Comparison of ENCODE assay signal across 20 cellular contexts in the genomic region with DNA sequence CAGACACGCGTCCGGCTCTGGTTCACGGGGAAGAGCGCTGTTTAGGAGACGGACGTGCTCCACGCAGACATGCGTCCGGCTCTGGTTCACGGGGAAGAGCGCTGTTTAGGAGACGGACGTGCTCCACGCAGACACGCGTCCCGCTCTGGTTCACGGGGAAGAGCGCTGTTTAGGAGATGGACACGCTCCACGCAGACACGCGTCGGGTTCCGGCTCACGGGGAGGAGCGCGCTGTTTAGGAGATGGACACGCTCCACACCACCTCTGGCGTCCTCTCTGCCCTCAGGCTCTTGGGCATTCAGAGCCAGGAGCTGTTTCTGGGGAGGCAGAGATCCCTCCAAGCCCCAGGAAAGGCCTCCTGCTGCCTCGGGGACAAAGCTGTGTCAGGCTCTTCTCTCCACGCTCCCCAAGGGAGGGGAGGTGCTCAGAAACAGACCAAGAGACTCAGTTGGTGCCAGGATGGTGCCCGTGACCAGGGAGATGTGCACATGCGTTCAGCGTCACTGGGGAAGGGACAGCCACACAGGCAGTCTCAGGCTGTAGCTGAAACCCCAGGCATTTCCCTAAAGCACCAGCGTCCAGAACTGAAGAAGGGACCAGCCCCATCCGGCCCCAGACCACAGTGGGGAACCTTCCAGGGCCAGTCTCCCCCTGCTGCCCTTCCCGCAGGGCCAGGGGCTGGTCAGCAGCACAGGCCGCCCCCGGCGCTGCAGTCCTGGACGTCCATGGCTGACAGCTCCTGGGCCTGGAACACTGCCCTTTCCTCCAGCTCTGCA.
A peak's percentile ranks its signal among the peaks of the same experiment; 100 is the strongest.
DNase-seq lines count a peak whose midpoint lies in the region; ATAC-seq, FAIRE-seq and TF ChIP-seq lines count a peak whose summit lies in the region.
"Had no signal": no experiment of that assay in that cellular context is flagged by ENCODE, and none has a peak within 500 bp of the region (broad histone marks: within the 10 kb centered on the region; RNA-seq: fewer than 3 reads in every experiment).

No MANE protein-coding gene starts in this region.

- H3K4me1 ChIP-seq in mucosa of descending colon (ENCODE audit: low read depth) (no peaks in the 10 kb centered on the region), gastroesophageal sphincter (no peaks in the 10 kb centered on the region)
- H3K4me1 ChIP-seq: foreskin keratinocyte, HAP-1, uterus had no signal

- H3K27me3 ChIP-seq in gastroesophageal sphincter, result no peaks in the 10 kb centered on the region
- H3K27me3 ChIP-seq: foreskin keratinocyte, uterus had no signal

- intact Hi-C loops in natural killer cell (cut with micrococcal nuclease), result no loop called here
- intact Hi-C loops in mucosa of descending colon (cut with DNase I, micrococcal nuclease), result no loop called here

- H3K4me1 Mint-ChIP-seq in natural killer cell treated with Interleukin-12 subunit alpha and Interleukin-12 subunit beta and Interleukin-15 and Interleukin-18, amount 100 ng/mL, for 72 hours (ENCODE audit: low read depth in 2 of 2), result peaks cover 0 to 10% of the 10 kb centered on the region in 2 donors
- peaks cover 0 to 6% of the 10 kb centered on the region in 2 donors for H3K4me1 Mint-ChIP-seq in natural killer cell

- FAIRE-seq in H54 (lab: Jason Lieb, UNC), result no peak
- FAIRE-seq: GM19239 had no signal

- no peaks in the 10 kb centered on the region for H3K36me3 ChIP-seq in mucosa of descending colon (ENCODE audit: low read depth)
- H3K36me3 ChIP-seq in gastroesophageal sphincter, result peaks cover 0 to 10% of the 10 kb centered on the region in 2 donors
- H3K36me3 ChIP-seq: HAP-1, uterus had no signal

- H3K4me3 ChIP-seq in coronary artery (no peak overlapping the region), mucosa of descending colon (no peak overlapping the region), gastroesophageal sphincter (no peak overlapping the region)
- H3K4me3 ChIP-seq: HAP-1, uterus had no signal

- no peaks in the 10 kb centered on the region for H3K9me3 ChIP-seq in mucosa of descending colon
- H3K9me3 ChIP-seq in gastroesophageal sphincter, result no peaks in the 10 kb centered on the region
- H3K9me3 ChIP-seq: HAP-1, uterus had no signal

- TF ChIP-seq POLR2A in H54 (IDR thresholded peaks at IDR 0.05; ENCODE audit: low read depth, low read length) (no peak), gastroesophageal sphincter (IDR thresholded peaks at IDR 0.05) (no peak)

- peak; percentile 54 for DNase-seq in natural killer cell treated with Interleukin-12 subunit alpha and Interleukin-12 subunit beta and Interleukin-15 and Interleukin-18, amount 100 ng/mL, for 72 hours (ENCODE audit: low spot score)
- DNase-seq in natural killer cell (no peak), coronary artery (ENCODE audit: low spot score) (peak; percentile 58), mucosa of descending colon (peak in 2 of 3 donors; percentile 3 to 31), DMS114 treated with DMSO at 0.1 percent for 48 hours (lab: John Stamatoyannopoulos, UW; ENCODE audit: unreplicated experiment) (no peak), H54 (ENCODE audit: insufficient read length, low spot score) (no peak)
- DNase-seq: activated CD4-positive, alpha-beta T cell treated with anti-CD3 and anti-CD28 coated beads for 4 hours; activated naive CD4-positive, alpha-beta T cell treated with Interleukin-2 at 50 U/mL for 16 hours; COR-L47; foreskin keratinocyte; Karpas-422; NCI-H524 treated with DMSO at 0.1 percent for 48 hours; T-helper 9 cell had no signal

- no peaks in the 10 kb centered on the region for H3K36me3 Mint-ChIP-seq in natural killer cell treated with Interleukin-12 subunit alpha and Interleukin-12 subunit beta and Interleukin-15 and Interleukin-18, amount 100 ng/mL, for 72 hours
- H3K36me3 Mint-ChIP-seq in natural killer cell, result no peaks in the 10 kb centered on the region

- 80 to 91% methylated on average over 2 to 28 of the region's 43 CpGs for WGBS in gastroesophageal sphincter (ENCODE audit: low coverage in 1 of 2), 2 donors

- ATAC-seq in natural killer cell treated with Interleukin-12 subunit alpha and Interleukin-12 subunit beta and Interleukin-15 and Interleukin-18, amount 100 ng/mL, for 72 hours, result no peak
- ATAC-seq in natural killer cell (no peak), mucosa of descending colon (no peak), gastroesophageal sphincter (no peak), GM21786 (IDR thresholded peaks at IDR 0.05; ENCODE audit: unreplicated experiment) (no peak)
- ATAC-seq: foreskin keratinocyte had no signal

- H3K27ac ChIP-seq in coronary artery (no peak overlapping the region), gastroesophageal sphincter (no peak overlapping the region)
- H3K27ac ChIP-seq: epithelial cell of prostate, foreskin keratinocyte, uterus had no signal

- no peak overlapping the region for H3K4me3 Mint-ChIP-seq in natural killer cell treated with Interleukin-12 subunit alpha and Interleukin-12 subunit beta and Interleukin-15 and Interleukin-18, amount 100 ng/mL, for 72 hours
- H3K4me3 Mint-ChIP-seq in natural killer cell, result no peak overlapping the region
- H3K4me3 Mint-ChIP-seq: dendritic cell treated with granulocyte-macrophage colony-stimulating factor and Interleukin-4, amounts not matched to agents 40 ng/mL and 50 ng/mL, for 4 days had no signal

- no peaks in the 10 kb centered on the region for H3K9me3 Mint-ChIP-seq in natural killer cell treated with Interleukin-12 subunit alpha and Interleukin-12 subunit beta and Interleukin-15 and Interleukin-18, amount 100 ng/mL, for 72 hours
- no peaks in the 10 kb centered on the region for H3K9me3 Mint-ChIP-seq in natural killer cell
- H3K9me3 Mint-ChIP-seq: dendritic cell treated with granulocyte-macrophage colony-stimulating factor and Interleukin-4, amounts not matched to agents 40 ng/mL and 50 ng/mL, for 4 days had no signal

- no peak for TF ChIP-seq EP300 in gastroesophageal sphincter (IDR thresholded peaks at IDR 0.05)

- TF ChIP-seq CTCF in natural killer cell (IDR thresholded peaks at IDR 0.05) (no peak), coronary artery (IDR thresholded peaks at IDR 0.05) (no peak), mucosa of descending colon (IDR thresholded peaks at IDR 0.05) (no peak), gastroesophageal sphincter (IDR thresholded peaks at IDR 0.05) (no peak)

- H3K27me3 Mint-ChIP-seq in natural killer cell treated with Interleukin-12 subunit alpha and Interleukin-12 subunit beta and Interleukin-15 and Interleukin-18, amount 100 ng/mL, for 72 hours, result no peaks in the 10 kb centered on the region
- H3K27me3 Mint-ChIP-seq in natural killer cell (ENCODE audit: low read depth in 2 of 2), result no peaks in the 10 kb centered on the region
- H3K27me3 Mint-ChIP-seq: dendritic cell treated with granulocyte-macrophage colony-stimulating factor and Interleukin-4, amounts not matched to agents 40 ng/mL and 50 ng/mL, for 4 days had no signal

- H3K27ac Mint-ChIP-seq in natural killer cell treated with Interleukin-12 subunit alpha and Interleukin-12 subunit beta and Interleukin-15 and Interleukin-18, amount 100 ng/mL, for 72 hours, result no peak overlapping the region
- H3K27ac Mint-ChIP-seq in natural killer cell, result no peak overlapping the region
- H3K27ac Mint-ChIP-seq: dendritic cell treated with granulocyte-macrophage colony-stimulating factor and Interleukin-4, amounts not matched to agents 40 ng/mL and 50 ng/mL, for 4 days had no signal

Comparison
In these comparisons a context has a peak if more than half of its experiments do, and no peak if none do; other contexts are left out.
1. DNase-seq: peak in natural killer cell treated with Interleukin-12 subunit alpha and Interleukin-12 subunit beta and Interleukin-15 and Interleukin-18, amount 100 ng/mL, for 72 hours (single experiment), coronary artery (single experiment) and mucosa of descending colon (2 of 3); none in natural killer cell (single experiment), DMS114 treated with DMSO at 0.1 percent for 48 hours (single experiment) and H54 (single experiment).